In genomic region chr4:2068198-2068470, GRCh38 we compare ENCODE assay signal across 20 cellular contexts. TPM values are rescaled to one million over a fixed set of nuclear protein-coding genes. Genes with fewer than 3 reads are reported as not detected.
DNase-seq lines count a peak whose midpoint lies in the region; ATAC-seq, FAIRE-seq and TF ChIP-seq lines count a peak whose summit lies in the region.
"Had no signal": no experiment of that assay in that cellular context is flagged by ENCODE, and none has a peak within 500 bp of the region (broad histone marks: within the 10 kb centered on the region; RNA-seq: fewer than 3 reads in every experiment).

No MANE protein-coding gene starts in this region.

- ATAC-seq in K562: no peak
- ATAC-seq: A549 had no signal

- no peak for TF ChIP-seq EP300 in K562 (IDR thresholded peaks at IDR 0.05; ENCODE audit: low read length)

- H3K4me2 ChIP-seq in K562 (ENCODE audit: insufficient read depth, low read length): no peak overlapping the region
- H3K4me2 ChIP-seq: A549, PC-9 had no signal

- H3K9ac ChIP-seq in K562 (ENCODE audit: insufficient read depth in 1 of 2, low read depth in 2 of 2, low read length in 2 of 2): no peak overlapping the region

- no peaks in the 10 kb centered on the region for H4K20me1 ChIP-seq in K562 (replicated peaks; ENCODE audit: control insufficient read depth, insufficient read depth, low read length)

- H3K4me3 ChIP-seq in left ventricle myocardium inferior (no peak overlapping the region), K562 (no peak overlapping the region)
- H3K4me3 ChIP-seq: A549, PC-9 had no signal

- no peaks in the 10 kb centered on the region for H3K36me3 Mint-ChIP-seq in nephron (ENCODE audit: low read depth)

- in situ Hi-C loops in K562 (cut with MboI): no loop called here

- peak; percentile 47 for DNase-seq in cardiac septum (ENCODE audit: low spot score)
- no peak for DNase-seq in left ventricle myocardium inferior
- no peak for DNase-seq in K562 (ENCODE audit: extremely low read depth in 1 of 4, low spot score in 3 of 4)
- DNase-seq in urothelium cell line (ENCODE audit: low spot score): no peak
- DNase-seq in activated CD4-positive, alpha-beta T cell treated with anti-CD3 and anti-CD28 coated beads for 1 hour: no peak
- DNase-seq in NCI-H1092 (lab: John Stamatoyannopoulos, UW): no peak
- DNase-seq in OCI-M1 (lab: John Stamatoyannopoulos, UW): no peak
- DNase-seq: GF-D8; KBM-7; NCI-H1436; NCI-H2029; NCI-H2171; NCI-H446 treated with DMSO at 0.1 percent for 48 hours; NK-92 treated with Interleukin-12 subunit alpha and Interleukin-12 subunit beta, amount 100 ng/mL, for 24 hours; PC-9 had no signal

- CTCF ChIA-PET in K562 (lab: Yijun Ruan, JAX; ENCODE audit: low intra/inter-chr PET ratio): no interaction called here

- H2AFZ ChIP-seq in K562 (ENCODE audit: low read depth, low read length): no peak overlapping the region
- H2AFZ ChIP-seq: PC-9 had no signal

- no peaks in the 10 kb centered on the region for H3K79me2 ChIP-seq in K562 (ENCODE audit: control insufficient read depth, insufficient read depth, low read length)

- H3K27ac Mint-ChIP-seq in nephron: peak overlapping the region; percentile 7 to 56 (median 19)

- H3K4me1 Mint-ChIP-seq in nephron: peaks cover 10% of the 10 kb centered on the region

- no peaks in the 10 kb centered on the region for H3K9me3 Mint-ChIP-seq in nephron

- BruUV-seq in K562 (replicated peaks; lab: Mats Ljungman, UMichigan): no TSS peak

- no peak for TF ChIP-seq RAD21 in K562 (CRISPR knock-in tag; conservative IDR thresholded peaks at IDR 0.05 in 1 of 2, IDR thresholded peaks at IDR 0.05 in 1 of 2)

- H3K27ac ChIP-seq in left ventricle myocardium inferior (replicated peaks): no peak overlapping the region
- H3K27ac ChIP-seq in K562 (ENCODE audit: extremely low read depth, low read depth, low read length): no peak overlapping the region; the same call in 2 of the 3 replicates
- H3K27ac ChIP-seq: A549, HL-60, PC-9 had no signal

- no peaks in the 10 kb centered on the region for H3K36me3 ChIP-seq in left ventricle myocardium inferior
- peaks cover 3% of the 10 kb centered on the region; the same call in 1 of the 3 replicates for H3K36me3 ChIP-seq in K562 (ENCODE audit: control insufficient read depth, insufficient read depth, low read length)

- H3K4me1 ChIP-seq in left ventricle myocardium inferior: no peaks in the 10 kb centered on the region
- H3K4me1 ChIP-seq in K562 (replicated peaks in 1 of 2; ENCODE audit: control insufficient read depth in 2 of 2, insufficient read depth in 2 of 2, low read length in 2 of 2): peaks cover 5 to 82% of the 10 kb centered on the region in 2 experiments; a peak in 3 of 5 replicates
- H3K4me1 ChIP-seq: A549 had no signal

- H3K27me3 Mint-ChIP-seq in nephron (ENCODE audit: low read depth): peaks cover 5% of the 10 kb centered on the region

- H3K4me3 Mint-ChIP-seq in nephron: no peak overlapping the region

- WGBS in K562 (ENCODE audit: insufficient coverage, low coverage, missing lambda C conversion rate): 80% methylated on average over 13 of the region's 13 CpGs

- POLR2A ChIA-PET in K562 (lab: Yijun Ruan, JAX): no interaction called here

- H3K9me3 ChIP-seq in left ventricle myocardium inferior (replicated peaks) (no peaks in the 10 kb centered on the region), K562 (replicated peaks; ENCODE audit: control insufficient read depth, insufficient read depth, low read depth, low read length) (no peaks in the 10 kb centered on the region)
- H3K9me3 ChIP-seq: A549 had no signal

- intact Hi-C loops in cardiac septum (cut with DNase I): no loop called here
- intact Hi-C loops in left ventricle myocardium inferior (cut with micrococcal nuclease): no loop called here
- intact Hi-C loops in K562 (cut with micrococcal nuclease): no loop called here

- TF ChIP-seq CTCF in left ventricle myocardium inferior (IDR thresholded peaks at IDR 0.05; ENCODE audit: borderline replicate concordance) (no peak), K562 (IDR thresholded peaks at IDR 0.05 in 2 of 3, conservative IDR thresholded peaks at IDR 0.05 in 1 of 3; ENCODE audit: insufficient read depth in 2 of 3, low read depth in 1 of 3, low read length in 3 of 3) (no peak), nephron (IDR thresholded peaks at IDR 0.05; ENCODE audit: unreplicated experiment in 3 of 3) (no peak)

- FAIRE-seq in K562 (lab: Jason Lieb, UNC) (no peak), urothelium cell line (lab: Jason Lieb, UNC) (peak; percentile 96)
- FAIRE-seq: A549, GM19239, H54 had no signal

- TF ChIP-seq POLR2A in K562 (conservative IDR thresholded peaks at IDR 0.05): no peak

- no peaks in the 10 kb centered on the region for H3K9me1 ChIP-seq in K562 (ENCODE audit: control insufficient read depth, insufficient read depth, low read length)

- H3K27me3 ChIP-seq in left ventricle myocardium inferior (ENCODE audit: low read depth) (peaks cover 58% of the 10 kb centered on the region), K562 (ENCODE audit: control insufficient read depth in 2 of 2, insufficient read depth in 2 of 2, low read length in 2 of 2) (no peaks in the 10 kb centered on the region; a peak in 1 of 5 replicates)

TF ChIP-seq in K562, 482 proteins besides CTCF, POLR2A, EP300 and RAD21:
- TF ChIP-seq KDM1A (IDR thresholded peaks at IDR 0.05) (peak in 1 of 2 experiments; percentile 93; a peak in 2 of 4 replicates), PHF20 (IDR thresholded peaks at IDR 0.05; ENCODE audit: partially characterized antibody) (peak; percentile 33), MAX (CRISPR knock-in tag; IDR thresholded peaks at IDR 0.05) (peak; percentile 55; the same call in 1 of the 2 replicates), CHD2 (IDR thresholded peaks at IDR 0.05; ENCODE audit: low read depth, low read length) (no peak), ARID3A (IDR thresholded peaks at IDR 0.05; ENCODE audit: borderline replicate concordance, low read depth, low read length) (no peak)
TF ChIP-seq in K562: peak in this region for 3.

RNA-seq across cellular contexts. Expression of gene NAT8L, which starts 9.0 kb away (rescaled TPM):
- total RNA-seq in cardiac septum (1.1 TPM), left ventricle myocardium inferior (0.52 TPM), K562 (2014; rRNA removed) (3.8 and 5.3 TPM in 2 replicates), K562 (2014; rRNA removed; fragmentation: Illumina TruSeq; extraction: Trizol) (0.62 and 0.67 TPM in 2 replicates), K562 (2015; rRNA removed; fragmentation: Illumina TruSeq; extraction: Trizol) (1.5 and 1.7 TPM in 2 replicates), K562 (2021) (9.5 and 11.0 TPM in 2 replicates)
- total RNA-seq in K562 (2011; cell fraction: chromatin; rRNA removed; ENCODE audit: low replicate concordance): 10.2 and 23.1 TPM in 2 replicates
- total RNA-seq in K562 (2011; cell fraction: nucleolus; rRNA removed): 12.9 and 15.8 TPM in 2 replicates
- 10.6 and 15.3 TPM in 2 replicates for total RNA-seq in K562 (2011; cell fraction: nucleoplasm; rRNA removed)
- polyA plus RNA-seq in K562 (2011; rRNA removed) (3.9 and 4.9 TPM in 2 replicates), K562 (2014; fragmentation: Illumina TruSeq; extraction: Trizol) (1.5 and 3.1 TPM in 2 replicates), K562 (2014; fragmentation: Nextera tagmentation; extraction: Ambion mirVana) (under 1 TPM; 0.06 to 0.07 TPM), K562 (2014; rRNA removed) (2.9 and 3.7 TPM in 2 replicates)
- polyA plus RNA-seq in K562 (2011; cell fraction: cytosol; rRNA removed): 7.9 and 9.1 TPM in 2 replicates
- polyA plus RNA-seq in K562 (2011; cell fraction: nucleus; rRNA removed): 19.1 and 19.2 TPM in 2 replicates
- 4.7 and 7.3 TPM in 2 replicates for polyA plus RNA-seq in K562 (2012)
- 39.8 and 58.5 TPM in 2 replicates for polyA minus RNA-seq in K562 (2011; rRNA and poly(A)+ RNA removed)
- polyA minus RNA-seq in K562 (2011; cell fraction: cytosol; rRNA and poly(A)+ RNA removed): 7.1 and 7.3 TPM in 2 replicates
- 4.3 TPM in 2 replicates for polyA minus RNA-seq in K562 (2011; cell fraction: nucleus; rRNA and poly(A)+ RNA removed)

RNA-seq across cellular contexts. Expression of gene NELFA, which starts 59.4 kb away (rescaled TPM):
- 14.7 TPM for total RNA-seq in cardiac septum
- 10.2 TPM for total RNA-seq in left ventricle myocardium inferior
- total RNA-seq in K562 (2011; cell fraction: chromatin; rRNA removed; ENCODE audit: low replicate concordance): 38.8 and 78.3 TPM in 2 replicates
- 62.0 and 74.4 TPM in 2 replicates for total RNA-seq in K562 (2011; cell fraction: nucleolus; rRNA removed)
- total RNA-seq in K562 (2011; cell fraction: nucleoplasm; rRNA removed): 44.5 and 47.7 TPM in 2 replicates
- 29.1 and 33.3 TPM in 2 replicates for total RNA-seq in K562 (2014; rRNA removed)
- total RNA-seq in K562 (2014; rRNA removed; fragmentation: Illumina TruSeq; extraction: Trizol): 10.6 and 12.0 TPM in 2 replicates
- total RNA-seq in K562 (2015; rRNA removed; fragmentation: Illumina TruSeq; extraction: Trizol): 16.4 and 18.9 TPM in 2 replicates
- total RNA-seq in K562 (2021): 59.6 and 63.0 TPM in 2 replicates
- 12.9 and 28.3 TPM in 2 replicates for polyA plus RNA-seq in K562 (2011; rRNA removed)
- 19.0 and 31.9 TPM in 2 replicates for polyA plus RNA-seq in K562 (2011; cell fraction: cytosol; rRNA removed)
- 59.7 and 83.0 TPM in 2 replicates for polyA plus RNA-seq in K562 (2011; cell fraction: nucleus; rRNA removed)
- polyA plus RNA-seq in K562 (2012): 44.5 and 46.5 TPM in 2 replicates
- 14.8 and 32.1 TPM in 2 replicates for polyA plus RNA-seq in K562 (2014; fragmentation: Illumina TruSeq; extraction: Trizol)
- 1 to 10 TPM in 1 of 2 experiments, under 1 TPM in 1; 0.76 to 1.4 TPM for polyA plus RNA-seq in K562 (2014; fragmentation: Nextera tagmentation; extraction: Ambion mirVana)
- 33.6 and 36.5 TPM in 2 replicates for polyA plus RNA-seq in K562 (2014; rRNA removed)
- 7.8 and 9.9 TPM in 2 replicates for polyA minus RNA-seq in K562 (2011; rRNA and poly(A)+ RNA removed)
- polyA minus RNA-seq in K562 (2011; cell fraction: cytosol; rRNA and poly(A)+ RNA removed): 26.9 and 38.7 TPM in 2 replicates
- 48.3 and 117 TPM in 2 replicates for polyA minus RNA-seq in K562 (2011; cell fraction: nucleus; rRNA and poly(A)+ RNA removed)
